In the genomic region with DNA sequence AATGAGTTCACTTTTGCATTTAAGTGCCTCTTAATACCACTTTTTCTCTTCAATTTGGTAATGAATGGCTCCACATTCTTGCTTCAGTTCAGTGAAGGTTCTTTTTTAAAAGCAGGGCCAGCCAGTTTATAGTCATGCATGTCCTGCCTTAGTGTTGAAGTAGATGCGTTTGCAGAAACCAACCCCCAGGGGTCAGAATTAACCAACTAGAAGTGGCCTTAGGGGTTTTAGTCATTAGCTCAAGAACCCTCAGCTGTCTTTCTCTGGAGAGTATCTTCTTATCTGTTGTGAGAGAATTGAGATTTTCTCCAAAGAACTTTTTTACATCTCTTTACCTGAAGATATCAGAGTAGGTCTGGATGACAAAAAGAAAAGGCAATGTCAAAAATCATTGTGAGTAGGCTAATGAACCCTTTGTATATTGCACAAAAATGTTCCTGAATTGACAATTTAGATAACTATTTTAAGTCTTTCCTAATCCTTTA, we compare ENCODE assay signal across 8 cellular contexts.
DNase-seq lines count a peak whose midpoint lies in the region; ATAC-seq and TF ChIP-seq lines count a peak whose summit lies in the region.

No MANE protein-coding gene starts in this region.

- H3K9me3 Mint-ChIP-seq in CD4-positive, CD25-positive, alpha-beta regulatory T cell: no peaks in the 10 kb centered on the region
- no peaks in the 10 kb centered on the region for H3K9me3 Mint-ChIP-seq in MCF 10A (ENCODE audit: unreplicated experiment)
- H3K9me3 Mint-ChIP-seq in stimulated activated memory B cell treated with anti-CD40 and anti-IgM and Interleukin-4, amounts not matched to agents 10 μg/mL and 1 μg/mL and 100 μg/mL, for 72 hours: no peaks in the 10 kb centered on the region

- H3K27me3 ChIP-seq in CD4-positive, CD25-positive, alpha-beta regulatory T cell (ENCODE audit: control insufficient read depth, insufficient read depth, low read length): peaks cover 4% of the 10 kb centered on the region

- POLR2A ChIA-PET in MCF 10A (lab: Yijun Ruan, JAX): interaction anchor here (0.7 to 1.1 kb wide), 2 partner anchors 204 to 592 kb away, joined by 3 to 4 read pairs; no protein-coding TSS in a partner anchor

- H3K27ac Mint-ChIP-seq in CD4-positive, CD25-positive, alpha-beta regulatory T cell: no peak overlapping the region
- H3K27ac Mint-ChIP-seq in MCF 10A (ENCODE audit: low read depth, unreplicated experiment): no peak overlapping the region
- no peak overlapping the region for H3K27ac Mint-ChIP-seq in stimulated activated memory B cell treated with anti-CD40 and anti-IgM and Interleukin-4, amounts not matched to agents 10 μg/mL and 1 μg/mL and 100 μg/mL, for 72 hours

- no peak overlapping the region for H3K4me3 ChIP-seq in CD4-positive, CD25-positive, alpha-beta regulatory T cell (ENCODE audit: low read depth, low read length)

- H3K4me1 Mint-ChIP-seq in CD4-positive, CD25-positive, alpha-beta regulatory T cell: no peaks in the 10 kb centered on the region
- no peaks in the 10 kb centered on the region for H3K4me1 Mint-ChIP-seq in MCF 10A (ENCODE audit: insufficient read depth, unreplicated experiment)
- no peaks in the 10 kb centered on the region for H3K4me1 Mint-ChIP-seq in stimulated activated memory B cell treated with anti-CD40 and anti-IgM and Interleukin-4, amounts not matched to agents 10 μg/mL and 1 μg/mL and 100 μg/mL, for 72 hours

- no peak overlapping the region for H3K27ac ChIP-seq in CD4-positive, CD25-positive, alpha-beta regulatory T cell (ENCODE audit: insufficient read depth, low read length, poor library complexity, severe bottlenecking)

- no peak for ATAC-seq in CD4-positive, CD25-positive, alpha-beta regulatory T cell (ENCODE audit: low read depth in 2 of 2)
- ATAC-seq in GM18868 (IDR thresholded peaks at IDR 0.05; ENCODE audit: unreplicated experiment) (peak; percentile 79), GM18520 (IDR thresholded peaks at IDR 0.05; ENCODE audit: unreplicated experiment) (no peak)
- ATAC-seq in stimulated activated memory B cell treated with anti-CD40 and anti-IgM and Interleukin-4, amounts not matched to agents 10 μg/mL and 1 μg/mL and 100 μg/mL, for 72 hours: peak; percentile 43

- CTCF ChIA-PET in MCF 10A (lab: Yijun Ruan, JAX): interaction anchor here (0.6 to 9.8 kb wide), 16 partner anchors 9 to 773 kb away, joined by 3 to 156 read pairs (median 3); no protein-coding TSS in a partner anchor

- intact Hi-C loops in MCF 10A (cut with micrococcal nuclease): loop anchor here (1.0 to 10.0 kb wide), 3 partner anchors 152 to 932 kb away; no protein-coding TSS in a partner anchor

- peak in 2 of 3 donors; percentile 20 to 63 for DNase-seq in CD4-positive, CD25-positive, alpha-beta regulatory T cell
- DNase-seq in M059J (ENCODE audit: low read depth): peak; percentile 79
- DNase-seq in RKO (ENCODE audit: low spot score): peak; percentile 78
- DNase-seq in MCF 10A (ENCODE audit: unreplicated experiment): peak; percentile 79
- peak; percentile 83 for DNase-seq in iris pigment epithelial cell (ENCODE audit: low read depth)

- no peak overlapping the region for H3K4me3 Mint-ChIP-seq in CD4-positive, CD25-positive, alpha-beta regulatory T cell
- H3K4me3 Mint-ChIP-seq in MCF 10A (ENCODE audit: unreplicated experiment): no peak overlapping the region
- H3K4me3 Mint-ChIP-seq in stimulated activated memory B cell treated with anti-CD40 and anti-IgM and Interleukin-4, amounts not matched to agents 10 μg/mL and 1 μg/mL and 100 μg/mL, for 72 hours: no peak overlapping the region

- no peaks in the 10 kb centered on the region for H3K36me3 Mint-ChIP-seq in CD4-positive, CD25-positive, alpha-beta regulatory T cell
- no peaks in the 10 kb centered on the region for H3K36me3 Mint-ChIP-seq in MCF 10A (ENCODE audit: insufficient read depth, unreplicated experiment)
- H3K36me3 Mint-ChIP-seq in stimulated activated memory B cell treated with anti-CD40 and anti-IgM and Interleukin-4, amounts not matched to agents 10 μg/mL and 1 μg/mL and 100 μg/mL, for 72 hours: no peaks in the 10 kb centered on the region

- no peaks in the 10 kb centered on the region for H3K4me1 ChIP-seq in CD4-positive, CD25-positive, alpha-beta regulatory T cell (ENCODE audit: control insufficient read depth, insufficient read depth, low read length, poor library complexity, severe bottlenecking)

- H3K36me3 ChIP-seq in CD4-positive, CD25-positive, alpha-beta regulatory T cell (ENCODE audit: control insufficient read depth, insufficient read depth, low read length): no peaks in the 10 kb centered on the region

- H3K27me3 Mint-ChIP-seq in CD4-positive, CD25-positive, alpha-beta regulatory T cell: peaks cover 17% of the 10 kb centered on the region
- H3K27me3 Mint-ChIP-seq in MCF 10A (ENCODE audit: insufficient read depth, unreplicated experiment): peaks cover 68% of the 10 kb centered on the region
- peaks cover 22% of the 10 kb centered on the region for H3K27me3 Mint-ChIP-seq in stimulated activated memory B cell treated with anti-CD40 and anti-IgM and Interleukin-4, amounts not matched to agents 10 μg/mL and 1 μg/mL and 100 μg/mL, for 72 hours

- peak; percentile 52 for TF ChIP-seq CTCF in MCF 10A (IDR thresholded peaks at IDR 0.05; ENCODE audit: unreplicated experiment)

- no peaks in the 10 kb centered on the region for H3K9me3 ChIP-seq in CD4-positive, CD25-positive, alpha-beta regulatory T cell (ENCODE audit: control insufficient read depth in 2 of 2, low read length in 2 of 2)

- BruUV-seq in MCF 10A (replicated peaks; lab: Mats Ljungman, UMichigan): no TSS peak

Comparison
In these comparisons a context has a peak if more than half of its experiments do, and no peak if none do; other contexts are left out.
1. ATAC-seq: peak in GM18868 (single experiment) and stimulated activated memory B cell treated with anti-CD40 and anti-IgM and Interleukin-4, amounts not matched to agents 10 μg/mL and 1 μg/mL and 100 μg/mL, for 72 hours (single experiment); none in CD4-positive, CD25-positive, alpha-beta regulatory T cell (0 of 2) and GM18520 (single experiment).
2. Peak in every context shown above with its lines, with median percentiles within 50 percentile points of each other: DNase-seq.